In genomic region chr16:28202147-28202746, GRCh38 we compare ENCODE assay signal across 9 cellular contexts. TPM values are rescaled to one million over a fixed set of nuclear protein-coding genes. Genes with fewer than 3 reads are reported as not detected.
DNase-seq lines count a peak whose midpoint lies in the region; ATAC-seq, FAIRE-seq and TF ChIP-seq lines count a peak whose summit lies in the region.
"Had no signal": no experiment of that assay in that cellular context is flagged by ENCODE, and none has a peak within 500 bp of the region (broad histone marks: within the 10 kb centered on the region; RNA-seq: fewer than 3 reads in every experiment).

No MANE protein-coding gene starts in this region.

- H3K27me3 ChIP-seq in CD4-positive, alpha-beta T cell (ENCODE audit: control insufficient read depth, insufficient read depth, low read length): no peaks in the 10 kb centered on the region
- H3K27me3 ChIP-seq in H7 (ENCODE audit: control insufficient read depth, insufficient read depth, low read length) (no peaks in the 10 kb centered on the region), keratinocyte (ENCODE audit: control insufficient read depth, extremely low read depth, insufficient read depth, low read length) (no peaks in the 10 kb centered on the region), mesenchymal stem cell (ENCODE audit: control insufficient read depth in 1 of 2, insufficient read depth in 1 of 2, low read length in 2 of 2) (no peaks in the 10 kb centered on the region)

- peaks cover 19% of the 10 kb centered on the region for H3K36me3 Mint-ChIP-seq in CD4-positive, alpha-beta T cell (ENCODE audit: low read depth)
- H3K36me3 Mint-ChIP-seq in activated CD4-positive, alpha-beta T cell treated with anti-CD3 and anti-CD28 coated beads, Interleukin-2, amount 10 ng/mL, durations not matched to agents 7 days and 5 days (ENCODE audit: low read depth): peaks cover 28% of the 10 kb centered on the region

- no peaks in the 10 kb centered on the region for H3K9me3 Mint-ChIP-seq in CD4-positive, alpha-beta T cell
- H3K9me3 Mint-ChIP-seq in activated CD4-positive, alpha-beta T cell treated with anti-CD3 and anti-CD28 coated beads, Interleukin-2, amount 10 ng/mL, durations not matched to agents 7 days and 5 days: no peaks in the 10 kb centered on the region

- H3K9me1 ChIP-seq in keratinocyte (ENCODE audit: control insufficient read depth, extremely low read depth, insufficient read depth, low read length): peaks cover 4% of the 10 kb centered on the region

- FAIRE-seq in keratinocyte (lab: Jason Lieb, UNC) (no peak), kidney (lab: Jason Lieb, UNC) (no peak)

- H3K4me3 Mint-ChIP-seq in CD4-positive, alpha-beta T cell: peak overlapping the region; percentile 62
- H3K4me3 Mint-ChIP-seq in activated CD4-positive, alpha-beta T cell treated with anti-CD3 and anti-CD28 coated beads, Interleukin-2, amount 10 ng/mL, durations not matched to agents 7 days and 5 days: no peak overlapping the region

- H3K27me3 Mint-ChIP-seq in CD4-positive, alpha-beta T cell: no peaks in the 10 kb centered on the region
- no peaks in the 10 kb centered on the region for H3K27me3 Mint-ChIP-seq in activated CD4-positive, alpha-beta T cell treated with anti-CD3 and anti-CD28 coated beads, Interleukin-2, amount 10 ng/mL, durations not matched to agents 7 days and 5 days

- H3K4me1 ChIP-seq in keratinocyte (ENCODE audit: control insufficient read depth, extremely low read depth, insufficient read depth, low read length) (peaks cover 6% of the 10 kb centered on the region), mesenchymal stem cell (ENCODE audit: control insufficient read depth, insufficient read depth, low read depth, low read length) (peaks cover 3% of the 10 kb centered on the region), kidney (ENCODE audit: control insufficient read depth in 1 of 2, insufficient read depth in 1 of 2, low read depth in 1 of 2, low read length in 2 of 2) (no peaks in the 10 kb centered on the region)

- H3K4me3 ChIP-seq in H7 (ENCODE audit: insufficient read depth, low read depth, low read length) (no peak overlapping the region), keratinocyte (ENCODE audit: control insufficient read depth in 2 of 3, extremely low read depth in 1 of 3, insufficient read depth in 2 of 3, low read depth in 1 of 3, low read length in 3 of 3) (no peak overlapping the region), mesenchymal stem cell (ENCODE audit: insufficient read depth in 1 of 2, low read depth in 1 of 2, low read length in 2 of 2) (no peak overlapping the region), kidney (ENCODE audit: low read length in 2 of 2) (no peak overlapping the region)

- no peak overlapping the region for H3K18ac ChIP-seq in mesenchymal stem cell (ENCODE audit: low read depth in 1 of 2, low read length in 2 of 2)

- H2AFZ ChIP-seq in keratinocyte (ENCODE audit: control insufficient read depth, low read length) (no peak overlapping the region), mesenchymal stem cell (ENCODE audit: low read depth, low read length) (no peak overlapping the region)

- 90% methylated on average over 6 of the region's 6 CpGs for WGBS in mesenchymal stem cell

- peaks cover 33% of the 10 kb centered on the region for H3K4me1 Mint-ChIP-seq in CD4-positive, alpha-beta T cell (ENCODE audit: low read depth)
- H3K4me1 Mint-ChIP-seq in activated CD4-positive, alpha-beta T cell treated with anti-CD3 and anti-CD28 coated beads, Interleukin-2, amount 10 ng/mL, durations not matched to agents 7 days and 5 days: peaks cover 32% of the 10 kb centered on the region

- peak in 1 of 10 experiments; percentile 12 for DNase-seq in CD4-positive, alpha-beta T cell
- DNase-seq in H7 (peak; percentile 34), keratinocyte (ENCODE audit: low read depth, low spot score) (no peak), mesenchymal stem cell (no peak), kidney (no peak), RPMI8226 (no peak)
- DNase-seq in activated CD4-positive, alpha-beta T cell treated with anti-CD3 and anti-CD28 coated beads, Interleukin-2, amount 10 ng/mL, durations not matched to agents 7 days and 5 days: no peak
- DNase-seq: foreskin melanocyte had no signal

- H3K27ac ChIP-seq in CD4-positive, alpha-beta T cell (ENCODE audit: low read depth, low read length): peak overlapping the region; percentile 51
- H3K27ac ChIP-seq in keratinocyte (ENCODE audit: control insufficient read depth, insufficient read depth, low read length): no peak overlapping the region
- no peak overlapping the region for H3K27ac ChIP-seq in mesenchymal stem cell (ENCODE audit: low read length, poor library complexity, severe bottlenecking)
- no peak overlapping the region for H3K27ac ChIP-seq in kidney (ENCODE audit: low read depth in 2 of 2, low read length in 2 of 2)

- H2BK120ac ChIP-seq in mesenchymal stem cell (ENCODE audit: low read depth, low read length): no peak overlapping the region

- peak; percentile 10 for TF ChIP-seq CTCF in CD4-positive, alpha-beta T cell (IDR thresholded peaks at IDR 0.05)
- TF ChIP-seq CTCF in keratinocyte (optimal IDR thresholded peaks at IDR 0.05 in 1 of 3, IDR thresholded peaks at IDR 0.05 in 1 of 3, conservative IDR thresholded peaks at IDR 0.05 in 1 of 3; ENCODE audit: extremely low read depth in 1 of 3, insufficient read depth in 2 of 3, low read length in 3 of 3): peak; percentile 13 to 20 (median 14)
- TF ChIP-seq CTCF in kidney (IDR thresholded peaks at IDR 0.05; ENCODE audit: borderline replicate concordance, extremely low read depth, insufficient read depth): no peak

- H3K14ac ChIP-seq in mesenchymal stem cell (ENCODE audit: low read length in 2 of 2): no peak overlapping the region

- intact Hi-C loops in CD4-positive, alpha-beta T cell (cut with DNase I, micrococcal nuclease): no loop called here
- intact Hi-C loops in kidney (cut with DNase I): no loop called here

- dilution Hi-C loops in keratinocyte (cut with MboI; ENCODE audit: extremely low pct_ligation_motif_present, low sequenced_read_pairs): no loop called here

- POLR2A ChIA-PET in CD4-positive, alpha-beta T cell (lab: Charles Lee): interaction anchor here (1.0 to 1.8 kb wide), 3 partner anchors 8 to 16 kb away, joined by 4 to 6 read pairs (median 4); no protein-coding TSS in a partner anchor
- POLR2A ChIA-PET in activated CD4-positive, alpha-beta T cell treated with anti-CD3 and anti-CD28 coated beads, Interleukin-2, amount 10 ng/mL, durations not matched to agents 7 days and 5 days (lab: Charles Lee): interaction anchor here (0.8 to 0.9 kb wide), 2 partner anchors 8 to 16 kb away, joined by 3 to 4 read pairs; no protein-coding TSS in a partner anchor

- H2AK5ac ChIP-seq in mesenchymal stem cell (ENCODE audit: low read length, severe bottlenecking): no peak overlapping the region

- H4K91ac ChIP-seq in mesenchymal stem cell (ENCODE audit: low read length): no peak overlapping the region

- H3K27ac Mint-ChIP-seq in CD4-positive, alpha-beta T cell: no peak overlapping the region
- H3K27ac Mint-ChIP-seq in activated CD4-positive, alpha-beta T cell treated with anti-CD3 and anti-CD28 coated beads, Interleukin-2, amount 10 ng/mL, durations not matched to agents 7 days and 5 days: peak overlapping the region; percentile 73

- H3K9ac ChIP-seq in keratinocyte (ENCODE audit: control insufficient read depth, extremely low read depth, insufficient read depth, low read length): no peak overlapping the region
- H3K9ac ChIP-seq in mesenchymal stem cell (ENCODE audit: low read length): no peak overlapping the region
- H3K9ac ChIP-seq in kidney (ENCODE audit: low read length in 2 of 2): no peak overlapping the region

- peaks cover 31% of the 10 kb centered on the region for H4K20me1 ChIP-seq in keratinocyte (ENCODE audit: control insufficient read depth, extremely low read depth, insufficient read depth, low read length)

- peak; percentile 88 for ATAC-seq in CD4-positive, alpha-beta T cell (ENCODE audit: poor library complexity)
- no peak for ATAC-seq in GM21360 (IDR thresholded peaks at IDR 0.05; ENCODE audit: unreplicated experiment)

- H3K79me1 ChIP-seq in mesenchymal stem cell (replicated peaks; ENCODE audit: low read length, poor library complexity, severe bottlenecking): peaks cover 13% of the 10 kb centered on the region

- H3K23ac ChIP-seq in mesenchymal stem cell (ENCODE audit: low read length in 2 of 2): no peak overlapping the region

- H3K4me2 ChIP-seq in keratinocyte (ENCODE audit: control insufficient read depth, extremely low read depth, insufficient read depth, low read depth, low read length): no peak overlapping the region
- no peak overlapping the region for H3K4me2 ChIP-seq in mesenchymal stem cell (ENCODE audit: low read length, poor library complexity, severe bottlenecking)

- no peaks in the 10 kb centered on the region for H3K9me3 ChIP-seq in CD4-positive, alpha-beta T cell (ENCODE audit: control insufficient read depth, low read length)
- H3K9me3 ChIP-seq in keratinocyte (ENCODE audit: control insufficient read depth, low read depth, low read length): no peaks in the 10 kb centered on the region
- no peaks in the 10 kb centered on the region for H3K9me3 ChIP-seq in mesenchymal stem cell (ENCODE audit: control insufficient read depth, low read length)
- no peaks in the 10 kb centered on the region for H3K9me3 ChIP-seq in kidney (ENCODE audit: control insufficient read depth in 1 of 2, low read length in 2 of 2)

- no peak overlapping the region for H4K8ac ChIP-seq in mesenchymal stem cell (ENCODE audit: low read length)

- H3K79me2 ChIP-seq in keratinocyte (ENCODE audit: control insufficient read depth, insufficient read depth, low read length): peaks cover 92% of the 10 kb centered on the region

- no peak overlapping the region for H2BK12ac ChIP-seq in mesenchymal stem cell (ENCODE audit: low read length in 2 of 2)

- H2BK5ac ChIP-seq in mesenchymal stem cell (ENCODE audit: low read depth, low read length, poor library complexity, severe bottlenecking): no peak overlapping the region

- no peak overlapping the region for H2BK15ac ChIP-seq in mesenchymal stem cell (ENCODE audit: low read depth, poor library complexity, severe bottlenecking)

- CTCF ChIA-PET in CD4-positive, alpha-beta T cell (lab: Charles Lee): interaction anchor here (0.8 to 2.2 kb wide), 15 partner anchors 9 to 69 kb away, joined by 3 to 13 read pairs (median 5); no protein-coding TSS in a partner anchor
- CTCF ChIA-PET in activated CD4-positive, alpha-beta T cell treated with anti-CD3 and anti-CD28 coated beads, Interleukin-2, amount 10 ng/mL, durations not matched to agents 7 days and 5 days (lab: Charles Lee): interaction anchor here (0.6 to 1.8 kb wide), 13 partner anchors 8 to 289 kb away, joined by 3 to 16 read pairs (median 4); partner anchors contain the start of genes CLN3 and XPO6

- H3K4ac ChIP-seq in mesenchymal stem cell (ENCODE audit: low read depth in 1 of 2, low read length in 2 of 2): no peak overlapping the region

- peaks cover 16% of the 10 kb centered on the region for H3K36me3 ChIP-seq in H7 (replicated peaks; ENCODE audit: control insufficient read depth, insufficient read depth, low read length)
- peaks cover 25 to 46% of the 10 kb centered on the region in 2 experiments for H3K36me3 ChIP-seq in keratinocyte (ENCODE audit: control insufficient read depth in 2 of 2, extremely low read depth in 1 of 2, insufficient read depth in 2 of 2, low read length in 2 of 2)
- peaks cover 25 to 60% of the 10 kb centered on the region in 2 experiments for H3K36me3 ChIP-seq in mesenchymal stem cell (ENCODE audit: control insufficient read depth in 1 of 2, insufficient read depth in 2 of 2, low read depth in 1 of 2, low read length in 2 of 2)
- peaks cover 13 to 16% of the 10 kb centered on the region in 2 donors for H3K36me3 ChIP-seq in kidney (ENCODE audit: control insufficient read depth in 1 of 2, insufficient read depth in 2 of 2, low read length in 2 of 2)

RNA-seq across cellular contexts. Expression of gene XPO6, which starts 9.5 kb away (rescaled TPM):
- 100 to 1,000 TPM; 378 to 390 TPM for total RNA-seq in CD4-positive, alpha-beta T cell
- 159 and 188 TPM in 2 replicates for total RNA-seq in H7 (2014; rRNA removed; shearing (Covaris generic))
- 100 to 1,000 TPM; 237 to 304 TPM for total RNA-seq in activated CD4-positive, alpha-beta T cell treated with anti-CD3 and anti-CD28 coated beads, Interleukin-2, amount 10 ng/mL, durations not matched to agents 7 days and 5 days
- polyA plus RNA-seq in keratinocyte (111 to 127 TPM (median 114 TPM) in 3 replicates), kidney (ENCODE audit: insufficient read depth, low read depth, low replicate concordance) (57.2 TPM)
- polyA plus RNA-seq in keratinocyte (2011; ENCODE audit: low read depth): 65.0 TPM
- polyA plus RNA-seq in keratinocyte (2011; cell fraction: cytosol; rRNA removed): 125 and 145 TPM in 2 replicates
- 184 and 202 TPM in 2 replicates for polyA plus RNA-seq in keratinocyte (2011; cell fraction: nucleus; rRNA removed)
- polyA plus RNA-seq in keratinocyte (2012; ENCODE audit: low replicate concordance): 54.3 and 83.4 TPM in 2 replicates
- polyA minus RNA-seq in keratinocyte: 211 to 400 TPM (median 230 TPM) in 3 replicates
- 181 TPM for polyA minus RNA-seq in keratinocyte (2011; cell fraction: cytosol; rRNA and poly(A)+ RNA removed)
- polyA minus RNA-seq in keratinocyte (2011; cell fraction: nucleus; rRNA and poly(A)+ RNA removed): 136 and 217 TPM in 2 replicates
- 52.4 TPM for polyA plus RNA-seq in mesenchymal stem cell (2013, experiment 1 of 2)
- 54.0 TPM for polyA plus RNA-seq in mesenchymal stem cell (2013, experiment 2 of 2)
- total RNA-seq in kidney: 98.8 TPM
